In the genomic region with DNA sequence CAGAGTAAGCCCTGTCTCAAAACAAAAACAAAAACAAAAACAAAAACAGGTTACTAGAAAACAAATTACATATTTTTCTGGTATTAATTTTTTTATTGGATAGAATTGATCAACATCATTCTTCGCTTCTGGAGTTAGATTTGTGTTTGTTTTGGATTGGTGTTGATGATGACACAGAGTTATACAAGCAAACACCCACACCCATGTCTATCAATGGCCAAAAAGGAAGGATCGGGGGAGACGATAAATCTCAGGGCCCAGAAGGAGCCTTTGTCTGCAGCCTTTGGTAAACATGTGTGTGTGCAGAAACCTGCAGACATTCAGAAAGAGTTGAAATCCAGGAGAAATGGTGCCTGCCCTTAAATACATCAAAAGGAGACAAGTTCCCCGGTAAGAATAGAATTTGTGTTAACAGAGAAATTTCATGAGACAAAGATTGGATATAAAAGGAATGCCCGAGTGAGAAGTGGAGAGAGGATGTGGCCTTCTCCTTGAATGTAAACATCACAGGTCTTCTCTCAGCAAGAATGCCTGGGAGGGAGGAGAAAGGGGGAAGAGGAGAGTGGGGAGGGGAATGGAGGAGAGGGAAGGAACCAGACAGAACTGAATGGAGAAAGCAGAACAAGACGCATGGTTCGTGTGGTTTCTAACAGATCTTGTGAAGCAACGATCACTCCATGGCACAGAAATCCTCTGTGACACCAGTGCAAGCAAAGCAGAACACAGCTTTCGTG, we compare ENCODE assay signal across 18 cellular contexts. TPM values are rescaled to one million over a fixed set of nuclear protein-coding genes. Genes with fewer than 3 reads are reported as not detected.
DNase-seq lines count a peak whose midpoint lies in the region; ATAC-seq and TF ChIP-seq lines count a peak whose summit lies in the region.
"Had no signal": no experiment of that assay in that cellular context is flagged by ENCODE, and none has a peak within 500 bp of the region (broad histone marks: within the 10 kb centered on the region; RNA-seq: fewer than 3 reads in every experiment).

No MANE protein-coding gene starts in this region.

- H3K9me3 ChIP-seq in mucosa of descending colon (no peaks in the 10 kb centered on the region), BE2C (no peaks in the 10 kb centered on the region; the same call in 1 of the 2 replicates)
- H3K9me3 ChIP-seq: vagina had no signal

- H3K4me1 ChIP-seq in mucosa of descending colon (ENCODE audit: low read depth) (no peaks in the 10 kb centered on the region), BE2C (0 out of 2 replicates have a peak, but pooled peaks cover under 1% of the 10 kb centered on the region)

- peak overlapping the region; percentile 11 for H3K27ac ChIP-seq in angular gyrus (ENCODE audit: low read depth, low read length)
- H3K27ac ChIP-seq: vagina had no signal

- CTCF ChIA-PET in activated CD4-positive, alpha-beta T cell treated with anti-CD3 and anti-CD28 coated beads, Interleukin-2, amount 10 ng/mL, durations not matched to agents 7 days and 5 days (lab: Charles Lee), result no interaction called here

- H3K27me3 Mint-ChIP-seq in CD14-positive monocyte (ENCODE audit: low read depth in 3 of 3), result peaks cover 0 to 2% (median 0%) of the 10 kb centered on the region in 3 donors
- H3K27me3 Mint-ChIP-seq in activated CD4-positive, alpha-beta T cell treated with anti-CD3 and anti-CD28 coated beads, Interleukin-2, amount 10 ng/mL, durations not matched to agents 7 days and 5 days, result peaks cover 11% of the 10 kb centered on the region

- POLR2A ChIA-PET in activated CD4-positive, alpha-beta T cell treated with anti-CD3 and anti-CD28 coated beads, Interleukin-2, amount 10 ng/mL, durations not matched to agents 7 days and 5 days (lab: Charles Lee), result no interaction called here

- ATAC-seq in mucosa of descending colon, result peak; percentile 15
- ATAC-seq: activated CD8-positive, alpha-beta memory T cell treated with anti-CD3 and anti-CD28 coated beads, Interleukin-2, amount 10 ng/mL, durations not matched to agents 7 days and 5 days; HCT116; natural killer cell treated with Interleukin-12 subunit alpha and Interleukin-12 subunit beta and Interleukin-15 and Interleukin-18, amount 100 ng/mL, for 72 hours had no signal

- DNase-seq in CD14-positive monocyte (ENCODE audit: low spot score) (peak; percentile 56), MV-4-11 (lab: John Stamatoyannopoulos, UW) (peak; percentile 92), mucosa of descending colon (peak in 1 of 3 donors; percentile 3), HT-29 (ENCODE audit: low spot score) (no peak), BE2C (no peak), NCI-H1092 treated with DMSO at 0.1 percent for 48 hours (lab: John Stamatoyannopoulos, UW) (no peak)
- no peak for DNase-seq in activated CD4-positive, alpha-beta T cell treated with anti-CD3 and anti-CD28 coated beads, Interleukin-2, amount 10 ng/mL, durations not matched to agents 7 days and 5 days
- DNase-seq: activated CD8-positive, alpha-beta memory T cell treated with anti-CD3 and anti-CD28 coated beads, Interleukin-2, amount 10 ng/mL, durations not matched to agents 7 days and 5 days; activated effector memory CD4-positive, alpha-beta T cell treated with anti-CD3 and anti-CD28 coated beads, Interleukin-2, amount 50 U/mL, for 16 hours; aorta; Calu3; foreskin melanocyte; NCI-H774 had no signal

- H3K4me3 ChIP-seq in mucosa of descending colon (no peak overlapping the region), BE2C (ENCODE audit: low read depth, low read length) (no peak overlapping the region)
- H3K4me3 ChIP-seq: vagina had no signal

- intact Hi-C loops in CD14-positive monocyte (cut with micrococcal nuclease) (no loop called here), mucosa of descending colon (cut with DNase I, micrococcal nuclease) (no loop called here)

- peak overlapping the region; percentile 41 to 71 for H3K4me3 Mint-ChIP-seq in CD14-positive monocyte
- no peak overlapping the region for H3K4me3 Mint-ChIP-seq in activated CD4-positive, alpha-beta T cell treated with anti-CD3 and anti-CD28 coated beads, Interleukin-2, amount 10 ng/mL, durations not matched to agents 7 days and 5 days
- H3K4me3 Mint-ChIP-seq: activated CD8-positive, alpha-beta memory T cell treated with anti-CD3 and anti-CD28 coated beads, Interleukin-2, amount 10 ng/mL, durations not matched to agents 7 days and 5 days; natural killer cell treated with Interleukin-12 subunit alpha and Interleukin-12 subunit beta and Interleukin-15 and Interleukin-18, amount 100 ng/mL, for 72 hours had no signal

- peak overlapping the region in 6 of 7 donors; percentile 4 to 60 (median 22) for H3K27ac Mint-ChIP-seq in CD14-positive monocyte
- no peak overlapping the region for H3K27ac Mint-ChIP-seq in activated CD4-positive, alpha-beta T cell treated with anti-CD3 and anti-CD28 coated beads, Interleukin-2, amount 10 ng/mL, durations not matched to agents 7 days and 5 days
- H3K27ac Mint-ChIP-seq: activated CD8-positive, alpha-beta memory T cell treated with anti-CD3 and anti-CD28 coated beads, Interleukin-2, amount 10 ng/mL, durations not matched to agents 7 days and 5 days; natural killer cell treated with Interleukin-12 subunit alpha and Interleukin-12 subunit beta and Interleukin-15 and Interleukin-18, amount 100 ng/mL, for 72 hours had no signal

- H3K36me3 ChIP-seq in mucosa of descending colon (ENCODE audit: low read depth), result no peaks in the 10 kb centered on the region
- no peaks in the 10 kb centered on the region for H3K36me3 ChIP-seq in BE2C
- H3K36me3 ChIP-seq: vagina had no signal

- no peaks in the 10 kb centered on the region for H3K27me3 ChIP-seq in BE2C
- H3K27me3 ChIP-seq: vagina had no signal

- TF ChIP-seq CTCF in CD14-positive monocyte (IDR thresholded peaks at IDR 0.05) (no peak), mucosa of descending colon (IDR thresholded peaks at IDR 0.05) (no peak), BE2C (IDR thresholded peaks at IDR 0.05; ENCODE audit: low read depth, low read length) (no peak)

- peaks cover 0 to 6% (median 0%) of the 10 kb centered on the region in 7 donors for H3K9me3 Mint-ChIP-seq in CD14-positive monocyte
- no peaks in the 10 kb centered on the region for H3K9me3 Mint-ChIP-seq in activated CD4-positive, alpha-beta T cell treated with anti-CD3 and anti-CD28 coated beads, Interleukin-2, amount 10 ng/mL, durations not matched to agents 7 days and 5 days
- H3K9me3 Mint-ChIP-seq: natural killer cell treated with Interleukin-12 subunit alpha and Interleukin-12 subunit beta and Interleukin-15 and Interleukin-18, amount 100 ng/mL, for 72 hours had no signal

- H3K36me3 Mint-ChIP-seq in CD14-positive monocyte, result no peaks in the 10 kb centered on the region
- no peaks in the 10 kb centered on the region for H3K36me3 Mint-ChIP-seq in activated CD4-positive, alpha-beta T cell treated with anti-CD3 and anti-CD28 coated beads, Interleukin-2, amount 10 ng/mL, durations not matched to agents 7 days and 5 days (ENCODE audit: low read depth)
- H3K36me3 Mint-ChIP-seq: activated CD8-positive, alpha-beta memory T cell treated with anti-CD3 and anti-CD28 coated beads, Interleukin-2, amount 10 ng/mL, durations not matched to agents 7 days and 5 days; natural killer cell treated with Interleukin-12 subunit alpha and Interleukin-12 subunit beta and Interleukin-15 and Interleukin-18, amount 100 ng/mL, for 72 hours had no signal

- peaks cover 27% of the 10 kb centered on the region for H3K4me1 Mint-ChIP-seq in CD14-positive monocyte
- no peaks in the 10 kb centered on the region for H3K4me1 Mint-ChIP-seq in activated CD4-positive, alpha-beta T cell treated with anti-CD3 and anti-CD28 coated beads, Interleukin-2, amount 10 ng/mL, durations not matched to agents 7 days and 5 days
- H3K4me1 Mint-ChIP-seq: activated CD8-positive, alpha-beta memory T cell treated with anti-CD3 and anti-CD28 coated beads, Interleukin-2, amount 10 ng/mL, durations not matched to agents 7 days and 5 days had no signal

RNA-seq across cellular contexts. Expression of gene TMEM178A, which starts 40.4 kb away (rescaled TPM):
- not detected for polyA plus RNA-seq in CD14-positive monocyte
- total RNA-seq in mucosa of descending colon, result 1 to 10 TPM; 1.0 to 3.9 (median 1.2) TPM
- under 1 TPM in 1 of 2 experiments, not detected in 1; 0.32 TPM for total RNA-seq in activated CD4-positive, alpha-beta T cell treated with anti-CD3 and anti-CD28 coated beads, Interleukin-2, amount 10 ng/mL, durations not matched to agents 7 days and 5 days
- total RNA-seq in HT-29 (2014; rRNA removed; shearing (Covaris generic)), result not detected in 2 replicates
- 1.2 TPM for polyA plus RNA-seq in BE2C (2012; ENCODE audit: insufficient read depth, insufficient read length, low read depth)
- total RNA-seq: activated CD8-positive, alpha-beta memory T cell treated with anti-CD3 and anti-CD28 coated beads, Interleukin-2, amount 10 ng/mL, durations not matched to agents 7 days and 5 days; natural killer cell treated with Interleukin-12 subunit alpha and Interleukin-12 subunit beta and Interleukin-15 and Interleukin-18, amount 100 ng/mL, for 72 hours; T-helper 2 cell treated with Interferon-gamma antibody and Interleukin-4, amounts not matched to agents 100 ng/mL and 5 ng/mL, for 36 hours had no signal

Comparison
In these comparisons a context has a peak if more than half of its experiments do, and no peak if none do; other contexts are left out.
1. DNase-seq: peak in CD14-positive monocyte (single experiment) and MV-4-11 (single experiment); none in activated CD4-positive, alpha-beta T cell treated with anti-CD3 and anti-CD28 coated beads, Interleukin-2, amount 10 ng/mL, durations not matched to agents 7 days and 5 days (single experiment), HT-29 (single experiment), BE2C (single experiment) and NCI-H1092 treated with DMSO at 0.1 percent for 48 hours (single experiment).